ENCODE assay signal across 9 cellular contexts in the genomic region with DNA sequence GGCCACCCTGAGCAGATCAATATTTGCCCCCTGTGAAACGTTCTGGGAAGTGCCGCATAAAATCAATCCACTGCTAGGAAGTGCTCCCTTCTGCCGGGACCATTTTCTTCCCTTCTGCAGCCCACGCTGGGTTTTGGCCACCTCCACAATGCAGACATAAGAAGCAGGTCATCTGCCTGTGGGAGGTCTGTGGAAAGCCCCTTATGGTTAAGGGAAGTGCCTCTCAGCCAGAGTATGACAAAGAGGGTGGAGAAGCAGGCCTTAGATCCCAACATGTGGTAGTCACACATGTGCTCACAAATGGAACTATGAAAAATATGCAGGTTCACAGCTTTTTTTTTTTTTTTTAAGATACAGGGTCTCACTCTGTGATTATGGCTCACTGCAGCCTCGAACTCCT.
DNase-seq lines count a peak whose midpoint lies in the region; ATAC-seq and TF ChIP-seq lines count a peak whose summit lies in the region.
"Had no signal": no experiment of that assay in that cellular context is flagged by ENCODE, and none has a peak within 500 bp of the region (broad histone marks: within the 10 kb centered on the region; RNA-seq: fewer than 3 reads in every experiment).

No MANE protein-coding gene starts in this region.

- no peak overlapping the region for H3K27ac Mint-ChIP-seq in CD4-positive, alpha-beta T cell
- H3K27ac Mint-ChIP-seq in immature natural killer cell, result no peak overlapping the region

- H3K9me3 ChIP-seq in CD4-positive, alpha-beta T cell (ENCODE audit: control insufficient read depth, low read length), result no peaks in the 10 kb centered on the region
- no peaks in the 10 kb centered on the region for H3K9me3 ChIP-seq in RWPE2 (ENCODE audit: severe bottlenecking)

- no peak for TF ChIP-seq POLR2A in lower leg skin (IDR thresholded peaks at IDR 0.05)

- peaks cover 9% of the 10 kb centered on the region for H3K27me3 ChIP-seq in CD4-positive, alpha-beta T cell (ENCODE audit: control insufficient read depth, insufficient read depth, low read length)
- H3K27me3 ChIP-seq in RWPE2 (ENCODE audit: insufficient read depth, poor library complexity, severe bottlenecking), result no peaks in the 10 kb centered on the region

- peaks cover 7% of the 10 kb centered on the region for H3K4me1 ChIP-seq in RWPE2 (ENCODE audit: insufficient read depth, poor library complexity, severe bottlenecking)

- 68 to 84% methylated on average over 5 of the region's 5 CpGs for WGBS in lower leg skin, 2 donors

- POLR2A ChIA-PET in CD4-positive, alpha-beta T cell (lab: Charles Lee), result no interaction called here

- no peak for DNase-seq in CD4-positive, alpha-beta T cell
- DNase-seq in RWPE2 (ENCODE audit: low spot score) (no peak), immature natural killer cell (no peak), lower leg skin (ENCODE audit: low spot score in 2 of 2) (no peak), globus pallidus (ENCODE audit: low spot score) (no peak)
- DNase-seq in NK-92 treated with Interleukin-12 subunit alpha and Interleukin-12 subunit beta, amount 100 ng/mL, for 24 hours (lab: John Stamatoyannopoulos, UW), result no peak
- DNase-seq: central memory CD4-positive, alpha-beta T cell had no signal

- H3K36me3 Mint-ChIP-seq in CD4-positive, alpha-beta T cell (ENCODE audit: low read depth), result no peaks in the 10 kb centered on the region
- no peaks in the 10 kb centered on the region for H3K36me3 Mint-ChIP-seq in immature natural killer cell

- H3K9me3 Mint-ChIP-seq in CD4-positive, alpha-beta T cell, result no peaks in the 10 kb centered on the region
- no peaks in the 10 kb centered on the region for H3K9me3 Mint-ChIP-seq in immature natural killer cell

- no peak overlapping the region for H3K27ac ChIP-seq in CD4-positive, alpha-beta T cell (ENCODE audit: low read depth, low read length)
- peak overlapping the region; percentile 64 for H3K27ac ChIP-seq in RWPE2 (ENCODE audit: poor library complexity, severe bottlenecking)

- H3K4me3 ChIP-seq in RWPE2 (ENCODE audit: severe bottlenecking) (no peak overlapping the region), lower leg skin (ENCODE audit: low read depth, poor library complexity, severe bottlenecking) (no peak overlapping the region)

- intact Hi-C loops in CD4-positive, alpha-beta T cell (cut with DNase I, micrococcal nuclease), result no loop called here
- intact Hi-C loops in lower leg skin (cut with DNase I; ENCODE audit: low total_unique reads), result no loop called here

- peak overlapping the region; percentile 9 for H3K4me3 Mint-ChIP-seq in CD4-positive, alpha-beta T cell
- peak overlapping the region in 4 of 5 donors; percentile 12 to 35 (median 28) for H3K4me3 Mint-ChIP-seq in immature natural killer cell

- peaks cover 48% of the 10 kb centered on the region for H3K27me3 Mint-ChIP-seq in CD4-positive, alpha-beta T cell
- peaks cover 2 to 6% (median 4%) of the 10 kb centered on the region in 3 donors for H3K27me3 Mint-ChIP-seq in immature natural killer cell (ENCODE audit: low read depth in 3 of 3)

- peaks cover 12% of the 10 kb centered on the region for H3K4me1 Mint-ChIP-seq in CD4-positive, alpha-beta T cell (ENCODE audit: low read depth)
- peaks cover 11 to 15% of the 10 kb centered on the region in 2 donors for H3K4me1 Mint-ChIP-seq in immature natural killer cell

- no peaks in the 10 kb centered on the region for H3K36me3 ChIP-seq in RWPE2 (ENCODE audit: low read depth)

- CTCF ChIA-PET in CD4-positive, alpha-beta T cell (lab: Charles Lee), result no interaction called here

- ATAC-seq in CD4-positive, alpha-beta T cell (ENCODE audit: poor library complexity), result no peak
- ATAC-seq in GM21717 (IDR thresholded peaks at IDR 0.05; ENCODE audit: unreplicated experiment) (peak; percentile 37), RWPE2 (ENCODE audit: low read depth) (no peak), GM21825 (IDR thresholded peaks at IDR 0.05; ENCODE audit: unreplicated experiment) (no peak)

- TF ChIP-seq CTCF in CD4-positive, alpha-beta T cell (IDR thresholded peaks at IDR 0.05), result no peak
- TF ChIP-seq CTCF in RWPE2 (IDR thresholded peaks at IDR 0.05; ENCODE audit: poor library complexity, severe bottlenecking) (no peak), lower leg skin (IDR thresholded peaks at IDR 0.05) (no peak)
